9 cellular contexts compared by ENCODE assay signal in the genomic region with DNA sequence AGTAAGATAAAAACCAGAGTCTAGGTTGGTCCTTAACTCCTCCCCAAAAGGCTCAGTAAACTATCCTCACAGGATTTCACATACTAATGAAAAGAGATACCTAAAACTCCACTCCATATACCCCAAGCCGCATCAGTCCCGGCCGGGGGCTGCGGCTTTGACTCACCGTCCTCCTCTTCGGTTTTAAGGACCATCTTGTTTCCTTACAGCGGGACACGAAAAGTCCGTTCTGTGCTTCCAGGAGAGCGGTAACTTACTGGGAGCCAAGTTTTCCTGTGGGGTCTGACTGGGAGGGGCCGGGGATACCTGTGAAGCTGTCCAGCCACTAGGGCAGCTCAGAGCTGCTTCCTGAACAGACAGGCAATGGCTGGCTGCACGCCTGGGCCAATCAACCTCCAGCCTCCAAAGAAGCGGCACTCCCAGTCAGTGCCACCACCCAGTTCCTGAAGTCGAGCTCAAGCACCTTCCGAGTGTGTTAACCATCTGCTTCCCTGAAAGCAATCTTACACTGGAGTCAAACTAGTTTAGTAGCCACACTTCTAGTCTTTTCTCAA. TPM values are rescaled to one million over a fixed set of nuclear protein-coding genes. Genes with fewer than 3 reads are reported as not detected.
A peak's percentile ranks its signal among the peaks of the same experiment; 100 is the strongest.
DNase-seq lines count a peak whose midpoint lies in the region; ATAC-seq, FAIRE-seq and TF ChIP-seq lines count a peak whose summit lies in the region.
"Had no signal": no experiment of that assay in that cellular context is flagged by ENCODE, and none has a peak within 500 bp of the region (broad histone marks: within the 10 kb centered on the region; RNA-seq: fewer than 3 reads in every experiment).

No MANE protein-coding gene starts in this region.

- peaks cover 75% of the 10 kb centered on the region for H4K20me1 ChIP-seq in smooth muscle cell (ENCODE audit: low read depth)

- H3K79me1 ChIP-seq in neuronal stem cell (ENCODE audit: low read depth, low read length), result peaks cover 4% of the 10 kb centered on the region

- H3K36me3 Mint-ChIP-seq in activated naive CD4-positive, alpha-beta T cell treated with anti-CD3 and anti-CD28 coated beads for 36 hours (ENCODE audit: low read depth), result peaks cover 5% of the 10 kb centered on the region

- H2BK120ac ChIP-seq in neuronal stem cell (ENCODE audit: low read depth, low read length), result no peak overlapping the region

- H3K9me3 Mint-ChIP-seq in activated naive CD4-positive, alpha-beta T cell treated with anti-CD3 and anti-CD28 coated beads for 36 hours, result no peaks in the 10 kb centered on the region

- TF ChIP-seq EP300 in A549 (IDR thresholded peaks at IDR 0.05), result no peak

- H3K27me3 ChIP-seq in Peyer's patch (no peaks in the 10 kb centered on the region), smooth muscle cell (ENCODE audit: low read depth) (no peaks in the 10 kb centered on the region), neuronal stem cell (ENCODE audit: control insufficient read depth in 3 of 3, insufficient read depth in 3 of 3, low read depth in 1 of 3, low read length in 3 of 3) (no peaks in the 10 kb centered on the region)

- H3K4me1 ChIP-seq in A549 (peaks cover 32% of the 10 kb centered on the region), Peyer's patch (peaks cover 0 to 64% (median 18%) of the 10 kb centered on the region in 4 donors), smooth muscle cell (ENCODE audit: low read depth) (peaks cover 10% of the 10 kb centered on the region), neuronal stem cell (ENCODE audit: control insufficient read depth in 2 of 2, insufficient read depth in 1 of 2, low read depth in 1 of 2, low read length in 2 of 2) (peaks cover 0 to 13% of the 10 kb centered on the region in 2 donors)

- no peak overlapping the region for H3K4ac ChIP-seq in neuronal stem cell (ENCODE audit: low read length)

- H2AK5ac ChIP-seq in neuronal stem cell (ENCODE audit: low read depth, low read length), result no peak overlapping the region

- H4K8ac ChIP-seq in neuronal stem cell (ENCODE audit: low read depth, low read length), result no peak overlapping the region

- H3K9ac ChIP-seq in smooth muscle cell (ENCODE audit: low read depth), result peak overlapping the region; percentile 42
- H3K9ac ChIP-seq in neuronal stem cell (ENCODE audit: low read depth, low read length, poor library complexity), result no peak overlapping the region

- H3K14ac ChIP-seq in neuronal stem cell (ENCODE audit: low read length), result no peak overlapping the region

- no peak overlapping the region for H4K91ac ChIP-seq in neuronal stem cell (ENCODE audit: low read depth, low read length, poor library complexity)

- peak; percentile 38 for TF ChIP-seq POLR2A in A549 (IDR thresholded peaks at IDR 0.05; ENCODE audit: low read length)
- peak; percentile 81 to 91 for TF ChIP-seq POLR2A in Peyer's patch (IDR thresholded peaks at IDR 0.05)

- no peaks in the 10 kb centered on the region for H3K27me3 Mint-ChIP-seq in activated naive CD4-positive, alpha-beta T cell treated with anti-CD3 and anti-CD28 coated beads for 36 hours (ENCODE audit: low read depth)

- peak overlapping the region; percentile 85 for H3K4me2 ChIP-seq in A549
- H3K4me2 ChIP-seq in smooth muscle cell, result peak overlapping the region; percentile 70
- no peak overlapping the region for H3K4me2 ChIP-seq in neuronal stem cell (ENCODE audit: insufficient read depth, low read length, poor library complexity, severe bottlenecking)

- H2BK15ac ChIP-seq in neuronal stem cell (ENCODE audit: low read length), result no peak overlapping the region

- peak overlapping the region; percentile 72 to 85 for H3K27ac ChIP-seq in A549
- H3K27ac ChIP-seq in Peyer's patch, result peak overlapping the region; percentile 77 to 92 (median 83)
- peak overlapping the region; percentile 88 for H3K27ac ChIP-seq in smooth muscle cell (ENCODE audit: low read depth)
- H3K27ac ChIP-seq in neuronal stem cell (replicated peaks; ENCODE audit: low read length), result no peak overlapping the region

- peaks cover 86% of the 10 kb centered on the region for H3K4me1 Mint-ChIP-seq in activated naive CD4-positive, alpha-beta T cell treated with anti-CD3 and anti-CD28 coated beads for 36 hours (ENCODE audit: low read depth)

- no peak overlapping the region for H2BK12ac ChIP-seq in neuronal stem cell (ENCODE audit: low read length)

- H3K4me3 Mint-ChIP-seq in activated naive CD4-positive, alpha-beta T cell treated with anti-CD3 and anti-CD28 coated beads for 36 hours, result peak overlapping the region; percentile 88

- H3K4me3 ChIP-seq in A549 (peak overlapping the region; percentile 61), Peyer's patch (peak overlapping the region; percentile 38 to 62 (median 49)), smooth muscle cell (peak overlapping the region; percentile 43), neuronal stem cell (ENCODE audit: low read length in 2 of 2) (no peak overlapping the region)

- H3K18ac ChIP-seq in neuronal stem cell (ENCODE audit: low read length), result no peak overlapping the region

- H3K79me2 ChIP-seq in smooth muscle cell (ENCODE audit: low read depth), result peaks cover 59% of the 10 kb centered on the region

- H3K27ac Mint-ChIP-seq in activated naive CD4-positive, alpha-beta T cell treated with anti-CD3 and anti-CD28 coated beads for 36 hours, result peak overlapping the region; percentile 93

- DNase-seq in A549 (ENCODE audit: low read depth in 1 of 2, low spot score in 1 of 2) (peak; percentile 89 to 92), Peyer's patch (peak; percentile 86 to 95 (median 91)), left ventricle myocardium superior (peak; percentile 81), smooth muscle cell (lab: John Stamatoyannopoulos, UW; ENCODE audit: unreplicated experiment) (no peak), neuronal stem cell (ENCODE audit: low spot score) (no peak)
- peak; percentile 84 for DNase-seq in activated naive CD4-positive, alpha-beta T cell treated with anti-CD3 and anti-CD28 coated beads for 36 hours

- TF ChIP-seq CTCF in A549 (IDR thresholded peaks at IDR 0.05) (no peak), Peyer's patch (IDR thresholded peaks at IDR 0.05) (peak in 3 of 6 experiments; percentile 38 to 51 (median 50)), smooth muscle cell (IDR thresholded peaks at IDR 0.05; ENCODE audit: borderline replicate concordance, insufficient read depth, poor library complexity, severe bottlenecking) (no peak)

- intact Hi-C loops in activated naive CD4-positive, alpha-beta T cell treated with anti-CD3 and anti-CD28 coated beads for 36 hours (cut with micrococcal nuclease), result loop anchor here (1.0 to 5.0 kb wide), 5 partner anchors 9 to 484 kb away; no protein-coding TSS in a partner anchor
- intact Hi-C loops in left ventricle myocardium superior (cut with micrococcal nuclease), result no loop called here

- peak; percentile 97 to 99 for ATAC-seq in A549
- peak; percentile 49 for ATAC-seq in GM18868 (IDR thresholded peaks at IDR 0.05; ENCODE audit: unreplicated experiment)
- ATAC-seq in HG03442 (IDR thresholded peaks at IDR 0.05; ENCODE audit: unreplicated experiment), result peak; percentile 46
- peak; percentile 80 for ATAC-seq in left ventricle myocardium superior

- CTCF ChIA-PET in A549 (lab: Yijun Ruan, JAX), result interaction anchor here (0.6 to 6.4 kb wide), 15 partner anchors 8 to 255 kb away, joined by 3 to 45 read pairs (median 4); no protein-coding TSS in a partner anchor
- CTCF ChIA-PET in activated naive CD4-positive, alpha-beta T cell treated with anti-CD3 and anti-CD28 coated beads for 36 hours (lab: Charles Lee), result interaction anchor here (0.9 to 3.0 kb wide), 5 partner anchors 11 to 51 kb away, joined by 3 to 14 read pairs (median 5); no protein-coding TSS in a partner anchor

- H3K36me3 ChIP-seq in Peyer's patch (no peaks in the 10 kb centered on the region), smooth muscle cell (ENCODE audit: low read depth) (no peaks in the 10 kb centered on the region), neuronal stem cell (replicated peaks in 1 of 2; ENCODE audit: control insufficient read depth in 2 of 2, insufficient read depth in 2 of 2, low read length in 2 of 2) (peaks cover 2 to 3% of the 10 kb centered on the region in 2 donors)

- H2BK5ac ChIP-seq in neuronal stem cell (ENCODE audit: low read length), result no peak overlapping the region

- TF ChIP-seq RAD21 in A549 (conservative IDR thresholded peaks at IDR 0.05 in 1 of 2, IDR thresholded peaks at IDR 0.05 in 1 of 2), result no peak

- no peaks in the 10 kb centered on the region for H3F3A ChIP-seq in smooth muscle cell (ENCODE audit: low read depth)

- no peak overlapping the region for H3K23ac ChIP-seq in neuronal stem cell (ENCODE audit: low read depth, low read length, poor library complexity)

- H2AFZ ChIP-seq in smooth muscle cell (ENCODE audit: low read depth) (no peak overlapping the region), neuronal stem cell (ENCODE audit: low read length) (no peak overlapping the region)

- peak; percentile 81 for FAIRE-seq in A549 (lab: Jason Lieb, UNC)
- FAIRE-seq: G401.6 had no signal

- POLR2A ChIA-PET in A549 (lab: Yijun Ruan, JAX), result interaction anchor here (0.9 to 1.6 kb wide), 4 partner anchors 11 to 30 kb away, joined by 3 to 19 read pairs (median 4); no protein-coding TSS in a partner anchor

- 2% methylated on average over 15 of the region's 15 CpGs for WGBS in A549 (ENCODE audit: missing lambda C conversion rate)
- 65% methylated on average over 15 of the region's 15 CpGs for WGBS in smooth muscle cell (ENCODE audit: low lambda C conversion rate)
- no CpG with 5 or more reads among the region's 15 CpGs for WGBS in neuronal stem cell (ENCODE audit: extremely low coverage in 2 of 2, insufficient read length in 2 of 2, insufficient replicate concordance in 1 of 2), 2 donors

- H3K9me3 ChIP-seq in A549, result no peaks in the 10 kb centered on the region
- no peaks in the 10 kb centered on the region for H3K9me3 ChIP-seq in Peyer's patch
- no peaks in the 10 kb centered on the region for H3K9me3 ChIP-seq in smooth muscle cell (replicated peaks; ENCODE audit: low read depth)
- no peaks in the 10 kb centered on the region for H3K9me3 ChIP-seq in neuronal stem cell (replicated peaks in 1 of 2; ENCODE audit: control insufficient read depth in 2 of 2, insufficient read depth in 1 of 2, low read depth in 1 of 2, low read length in 2 of 2)

TF ChIP-seq in A549, 52 proteins besides CTCF, POLR2A, EP300 and RAD21 (continues in another document):
- no peak for TF ChIP-seq NFE2L2 (conservative IDR thresholded peaks at IDR 0.05; ENCODE audit: low read length)

RNA-seq across cellular contexts. Expression of a gene that starts 45.5 kb away (rescaled TPM):
- 36.0 and 38.5 TPM in 2 replicates for polyA plus RNA-seq in A549 (2011; rRNA removed)
- 27.3 and 34.2 TPM in 2 replicates for polyA plus RNA-seq in A549 (2012; cell fraction: cytosol; rRNA removed)
- polyA plus RNA-seq in A549 (2012; cell fraction: nucleus; rRNA removed), result 72.4 and 88.1 TPM in 2 replicates
- polyA plus RNA-seq in A549 (2017; fragmentation: RNase III; extraction: RNeasy Plus Mini Kit Qiagen cat#74134 plus additional on column Dnase treatment), result 45.9 to 54.3 TPM (median 46.2 TPM) in 3 replicates
- polyA minus RNA-seq in A549 (2011; rRNA and poly(A)+ RNA removed), result 32.0 and 37.1 TPM in 2 replicates
- 100 to 1,000 TPM in 2 of 4 donors, 10 to 100 TPM in 2; 88.3 to 262 (median 109) TPM for total RNA-seq in Peyer's patch
- total RNA-seq in activated naive CD4-positive, alpha-beta T cell treated with anti-CD3 and anti-CD28 coated beads for 36 hours, result 100 to 1,000 TPM; 145 to 149 TPM
- total RNA-seq in left ventricle myocardium superior, result 38.0 TPM
- 17.4 and 19.3 TPM in 2 replicates for total RNA-seq in smooth muscle cell
- polyA plus RNA-seq in smooth muscle cell, result 14.1 and 26.9 TPM in 2 replicates
- polyA plus RNA-seq in neuronal stem cell (2013, experiment 1 of 2), result 13.3 TPM
- 13.8 TPM for polyA plus RNA-seq in neuronal stem cell (2013, experiment 2 of 2)

Comparison
In these comparisons a context has a peak if more than half of its experiments do, and no peak if none do; other contexts are left out.
1. ATAC-seq: peak in every context shown above with its lines; median percentile 98 in A549; 80 in left ventricle myocardium superior; 49 in GM18868; 46 in HG03442.
2. DNase-seq: peak in A549 (2 of 2), Peyer's patch (3 of 3), activated naive CD4-positive, alpha-beta T cell treated with anti-CD3 and anti-CD28 coated beads for 36 hours (single experiment) and left ventricle myocardium superior (single experiment); none in smooth muscle cell (single experiment) and neuronal stem cell (single experiment).
3. H3K4me3 ChIP-seq: peak in A549 (single experiment), Peyer's patch (4 of 4) and smooth muscle cell (single experiment); none in neuronal stem cell (0 of 2).